ENCODE assay signal across 16 cellular contexts in genomic region chrX:7117587-7117986, GRCh38. TPM values are rescaled to one million over a fixed set of nuclear protein-coding genes. Genes with fewer than 3 reads are reported as not detected.
DNase-seq lines count a peak whose midpoint lies in the region; ATAC-seq and TF ChIP-seq lines count a peak whose summit lies in the region.
"Had no signal": no experiment of that assay in that cellular context is flagged by ENCODE, and none has a peak within 500 bp of the region (broad histone marks: within the 10 kb centered on the region; RNA-seq: fewer than 3 reads in every experiment).

No MANE protein-coding gene starts in this region.

- H3K27ac ChIP-seq in KMS-11 (no peak overlapping the region), psoas muscle (peak overlapping the region; percentile 9), smooth muscle cell (ENCODE audit: low read depth) (no peak overlapping the region)
- H3K27ac ChIP-seq: hepatocyte, neutrophil, skin epidermis, tibial artery had no signal

- WGBS in psoas muscle, 3 donors = 81 to 87% (median 86%) methylated on average over 3 of the region's 3 CpGs
- 87% methylated on average over 3 of the region's 3 CpGs for WGBS in smooth muscle cell (ENCODE audit: low lambda C conversion rate)

- H3K79me2 ChIP-seq in KMS-11 (ENCODE audit: insufficient read depth, low read depth) (no peaks in the 10 kb centered on the region; the same call in 1 of the 2 replicates), smooth muscle cell (ENCODE audit: low read depth) (no peaks in the 10 kb centered on the region)

- no peaks in the 10 kb centered on the region for H3K27me3 ChIP-seq in KMS-11 (ENCODE audit: insufficient read depth, low read depth)
- no peaks in the 10 kb centered on the region for H3K27me3 ChIP-seq in psoas muscle (ENCODE audit: insufficient read depth in 3 of 3, low read length in 2 of 3)
- no peaks in the 10 kb centered on the region for H3K27me3 ChIP-seq in smooth muscle cell (ENCODE audit: low read depth)
- H3K27me3 ChIP-seq: hepatocyte, neutrophil, tibial artery had no signal

- H3K9ac ChIP-seq in KMS-11 (no peak overlapping the region), smooth muscle cell (ENCODE audit: low read depth) (no peak overlapping the region)

- H3K4me2 ChIP-seq in KMS-11 (peak overlapping the region; percentile 17; the same call in 1 of the 2 replicates), smooth muscle cell (no peak overlapping the region)
- H3K4me2 ChIP-seq: hepatocyte had no signal

- intact Hi-C loops in psoas muscle (cut with DNase I) = no loop called here

- peaks cover 50% of the 10 kb centered on the region for H3K4me1 ChIP-seq in KMS-11 (ENCODE audit: low read depth, poor library complexity, severe bottlenecking)
- peaks cover 59% of the 10 kb centered on the region for H3K4me1 ChIP-seq in psoas muscle
- H3K4me1 ChIP-seq in smooth muscle cell (ENCODE audit: low read depth) = no peaks in the 10 kb centered on the region
- H3K4me1 ChIP-seq: tibial artery had no signal

- no peak overlapping the region for H2AFZ ChIP-seq in KMS-11 (ENCODE audit: low read depth)
- no peak overlapping the region for H2AFZ ChIP-seq in smooth muscle cell (ENCODE audit: low read depth)
- H2AFZ ChIP-seq: hepatocyte had no signal

- H4K20me1 ChIP-seq in KMS-11 (ENCODE audit: insufficient read depth) (no peaks in the 10 kb centered on the region), smooth muscle cell (ENCODE audit: low read depth) (peaks cover 4% of the 10 kb centered on the region)

- ATAC-seq in GM19043 (IDR thresholded peaks at IDR 0.05; ENCODE audit: low read depth, unreplicated experiment) (peak; percentile 38), HG02642 (IDR thresholded peaks at IDR 0.05; ENCODE audit: poor library complexity, unreplicated experiment) (peak; percentile 44), psoas muscle (no peak)
- ATAC-seq: activated CD8-positive, alpha-beta T cell treated with anti-CD3 and anti-CD28 coated beads, Interleukin-2, amount 10 ng/mL, durations not matched to agents 7 days and 5 days; activated naive CD4-positive, alpha-beta T cell treated with anti-CD3 and anti-CD28 coated beads, Interleukin-2, amount 50 U/mL, for 72 hours had no signal

- H3F3A ChIP-seq in smooth muscle cell (ENCODE audit: low read depth) = no peaks in the 10 kb centered on the region

- no peak for TF ChIP-seq CTCF in KMS-11 (conservative IDR thresholded peaks at IDR 0.05; ENCODE audit: low read depth, low read length)
- TF ChIP-seq CTCF in psoas muscle (IDR thresholded peaks at IDR 0.05) = no peak
- no peak for TF ChIP-seq CTCF in smooth muscle cell (IDR thresholded peaks at IDR 0.05; ENCODE audit: borderline replicate concordance, insufficient read depth, poor library complexity, severe bottlenecking)

- H3K36me3 ChIP-seq in KMS-11 (ENCODE audit: insufficient read depth) = no peaks in the 10 kb centered on the region
- H3K36me3 ChIP-seq in psoas muscle (ENCODE audit: insufficient read depth in 1 of 2, low read depth in 1 of 2) = no peaks in the 10 kb centered on the region
- no peaks in the 10 kb centered on the region for H3K36me3 ChIP-seq in smooth muscle cell (ENCODE audit: low read depth)
- H3K36me3 ChIP-seq: neutrophil, tibial artery had no signal

- DNase-seq in psoas muscle = no peak
- no peak for DNase-seq in SKM-1 treated with dmso at 0.1 percent for 144 hours (lab: John Stamatoyannopoulos, UW; ENCODE audit: unreplicated experiment)
- no peak for DNase-seq in NCI-H446 treated with DMSO at 0.1 percent for 48 hours (lab: John Stamatoyannopoulos, UW)
- no peak for DNase-seq in smooth muscle cell (lab: John Stamatoyannopoulos, UW; ENCODE audit: unreplicated experiment)
- DNase-seq: activated CD8-positive, alpha-beta T cell treated with anti-CD3 and anti-CD28 coated beads, Interleukin-2, amount 10 ng/mL, durations not matched to agents 7 days and 5 days; caudate nucleus; NCI-H226; tibial artery had no signal

- H3K9me3 ChIP-seq in psoas muscle (no peaks in the 10 kb centered on the region), smooth muscle cell (replicated peaks; ENCODE audit: low read depth) (no peaks in the 10 kb centered on the region)
- H3K9me3 ChIP-seq: neutrophil, tibial artery had no signal

- H3K4me3 ChIP-seq in KMS-11 (IDR thresholded peaks at IDR 0.05; ENCODE audit: insufficient read depth, low read depth, low read length) = no peak overlapping the region
- no peak overlapping the region for H3K4me3 ChIP-seq in psoas muscle
- no peak overlapping the region for H3K4me3 ChIP-seq in smooth muscle cell
- H3K4me3 ChIP-seq: hepatocyte, lung, skin epidermis, tibial artery had no signal

RNA-seq across cellular contexts. Expression of gene STS, which starts 29.9 kb away (rescaled TPM):
- total RNA-seq in psoas muscle = 10 to 100 TPM in 3 of 4 donors, 1 to 10 TPM in 1; 4.6 to 14.3 (median 13.4) TPM
- polyA plus RNA-seq in psoas muscle = 1 to 10 TPM; 2.3 to 4.1 (median 3.9) TPM
- 2.7 and 3.8 TPM in 2 replicates for total RNA-seq in smooth muscle cell
- polyA plus RNA-seq in smooth muscle cell = 2.2 and 2.7 TPM in 2 replicates

RNA-seq across cellular contexts. Expression of gene PUDP, which starts 30.4 kb away (rescaled TPM):
- 10 to 100 TPM; 21.2 to 34.0 (median 33.3) TPM for total RNA-seq in psoas muscle
- 10 to 100 TPM; 17.2 to 21.4 (median 18.5) TPM for polyA plus RNA-seq in psoas muscle
- total RNA-seq in smooth muscle cell = 9.0 and 19.5 TPM in 2 replicates
- 11.5 and 13.2 TPM in 2 replicates for polyA plus RNA-seq in smooth muscle cell

Comparison
In these comparisons a context has a peak if more than half of its experiments do, and no peak if none do; other contexts are left out.
1. ATAC-seq: peak in GM19043 (single experiment) and HG02642 (single experiment); none in psoas muscle (0 of 4).